ENCODE assay signal across 8 cellular contexts in the genomic region with DNA sequence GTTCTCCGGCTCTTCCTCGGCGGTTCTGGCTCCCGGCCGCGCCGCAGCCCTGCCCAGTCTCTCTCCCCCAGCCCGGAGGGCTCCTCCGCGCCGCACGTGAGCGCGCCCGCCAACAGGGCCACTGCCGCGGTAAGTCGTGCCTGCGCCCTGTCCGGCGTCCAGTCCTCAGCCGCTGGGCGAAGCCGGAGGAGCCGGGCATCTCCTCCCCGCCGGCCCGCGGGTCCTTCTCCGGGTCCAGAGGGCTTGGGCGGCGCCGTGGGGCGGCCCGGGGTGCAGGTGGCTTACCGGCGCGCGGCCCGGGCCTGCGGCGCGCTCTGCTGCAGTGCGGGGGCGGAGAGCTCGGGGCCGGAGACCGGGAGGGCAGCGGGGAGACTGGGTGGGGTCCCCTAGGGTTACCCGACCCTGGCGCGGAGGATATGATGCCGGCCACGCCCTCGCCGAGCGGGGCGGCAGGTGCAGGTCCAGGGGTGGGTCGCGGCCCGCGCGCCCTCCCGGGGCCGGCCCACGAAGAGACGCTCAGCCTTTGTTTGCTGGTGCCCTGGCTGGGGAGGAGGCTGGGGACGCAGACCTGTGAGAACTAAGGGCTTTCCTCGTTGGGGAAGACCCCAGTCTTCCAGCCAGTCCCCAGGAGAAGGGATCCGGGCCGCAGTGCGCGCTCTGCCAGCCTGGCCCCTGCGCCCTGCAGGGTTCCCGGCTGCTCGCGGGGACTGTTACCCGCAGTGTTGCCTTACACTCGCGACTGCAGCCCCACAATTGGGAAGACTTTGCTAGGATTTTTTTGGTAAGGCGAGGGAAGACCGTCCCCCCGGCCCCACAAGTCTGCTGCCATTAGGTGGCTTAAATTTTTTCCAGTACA. TPM values are rescaled to one million over a fixed set of nuclear protein-coding genes. Genes with fewer than 3 reads are reported as not detected.
A peak's percentile ranks its signal among the peaks of the same experiment; 100 is the strongest.
DNase-seq lines count a peak whose midpoint lies in the region; ATAC-seq and TF ChIP-seq lines count a peak whose summit lies in the region.

A gene with protein sequence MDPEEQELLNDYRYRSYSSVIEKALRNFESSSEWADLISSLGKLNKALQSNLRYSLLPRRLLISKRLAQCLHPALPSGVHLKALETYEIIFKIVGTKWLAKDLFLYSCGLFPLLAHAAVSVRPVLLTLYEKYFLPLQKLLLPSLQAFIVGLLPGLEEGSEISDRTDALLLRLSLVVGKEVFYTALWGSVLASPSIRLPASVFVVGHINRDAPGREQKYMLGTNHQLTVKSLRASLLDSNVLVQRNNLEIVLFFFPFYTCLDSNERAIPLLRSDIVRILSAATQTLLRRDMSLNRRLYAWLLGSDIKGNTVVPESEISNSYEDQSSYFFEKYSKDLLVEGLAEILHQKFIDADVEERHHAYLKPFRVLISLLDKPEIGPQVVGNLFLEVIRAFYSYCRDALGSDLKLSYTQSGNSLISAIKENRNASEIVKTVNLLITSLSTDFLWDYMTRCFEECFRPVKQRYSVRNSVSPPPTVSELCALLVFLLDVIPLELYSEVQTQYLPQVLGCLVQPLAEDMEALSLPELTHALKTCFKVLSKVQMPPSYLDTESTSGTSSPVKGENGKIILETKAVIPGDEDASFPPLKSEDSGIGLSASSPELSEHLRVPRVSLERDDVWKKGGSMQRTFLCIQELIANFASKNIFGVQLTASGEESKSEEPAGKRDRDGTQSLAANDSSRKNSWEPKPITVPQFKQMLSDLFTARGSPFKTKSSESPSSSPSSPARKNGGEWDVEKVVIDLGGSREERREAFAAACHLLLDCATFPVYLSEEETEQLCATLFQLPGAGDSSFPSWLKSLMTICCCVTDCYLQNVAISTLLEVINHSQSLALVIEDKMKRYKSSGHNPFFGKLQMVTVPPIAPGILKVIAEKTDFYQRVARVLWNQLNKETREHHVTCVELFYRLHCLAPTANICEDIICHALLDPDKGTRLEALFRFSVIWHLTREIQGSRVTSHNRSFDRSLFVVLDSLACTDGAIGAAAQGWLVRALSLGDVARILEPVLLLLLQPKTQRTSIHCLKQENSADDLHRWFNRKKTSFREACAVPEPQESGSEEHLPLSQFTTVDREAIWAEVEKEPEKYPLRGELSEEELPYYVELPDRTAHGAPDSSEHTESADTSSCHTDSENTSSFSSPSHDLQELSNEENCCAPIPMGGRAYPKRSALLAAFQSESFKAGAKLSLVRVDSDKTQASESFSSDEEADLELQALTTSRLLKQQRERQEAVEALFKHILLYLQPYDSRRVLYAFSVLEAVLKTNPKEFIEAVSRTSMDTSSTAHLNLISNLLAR (N-terminal part only) (plus strand): TSS at position 10 of the 856 bp plus-strand sequence. CDS start 7,910 bp downstream, outside the sequence.

- TF ChIP-seq POLR2A in esophagus muscularis mucosa (IDR thresholded peaks at IDR 0.05; ENCODE audit: low read depth) = no peak
- TF ChIP-seq POLR2A in uterus (IDR thresholded peaks at IDR 0.05) = peak in 1 of 2 donors; percentile 68

- peaks cover 7% of the 10 kb centered on the region for H3K36me3 Mint-ChIP-seq in activated CD4-positive, alpha-beta T cell treated with anti-CD3 and anti-CD28 coated beads, Interleukin-2, amount 10 ng/mL, durations not matched to agents 7 days and 5 days (ENCODE audit: low read depth)
- peaks cover 5% of the 10 kb centered on the region for H3K36me3 Mint-ChIP-seq in nephron progenitor cell (ENCODE audit: low read depth)

- CTCF ChIA-PET in activated CD4-positive, alpha-beta T cell treated with anti-CD3 and anti-CD28 coated beads, Interleukin-2, amount 10 ng/mL, durations not matched to agents 7 days and 5 days (lab: Charles Lee) = no interaction called here

- no peaks in the 10 kb centered on the region for H3K9me3 Mint-ChIP-seq in activated CD4-positive, alpha-beta T cell treated with anti-CD3 and anti-CD28 coated beads, Interleukin-2, amount 10 ng/mL, durations not matched to agents 7 days and 5 days
- peaks cover 5% of the 10 kb centered on the region for H3K9me3 Mint-ChIP-seq in nephron progenitor cell

- H3K4me3 ChIP-seq in LNCaP clone FGC (ENCODE audit: low read depth, low read length) = peak within 1 kb of the TSS; percentile 84
- H3K4me3 ChIP-seq in esophagus muscularis mucosa = peak within 1 kb of the TSS; percentile 89 to 99 (median 98)
- H3K4me3 ChIP-seq in uterus = peak within 1 kb of the TSS; percentile 62 to 94

- POLR2A ChIA-PET in activated CD4-positive, alpha-beta T cell treated with anti-CD3 and anti-CD28 coated beads, Interleukin-2, amount 10 ng/mL, durations not matched to agents 7 days and 5 days (lab: Charles Lee) = no interaction called here

- H3K9me3 ChIP-seq in esophagus muscularis mucosa (no peaks in the 10 kb centered on the region), uterus (no peaks in the 10 kb centered on the region)

- H3K27ac ChIP-seq in esophagus muscularis mucosa (replicated peaks in 1 of 4) (peak within 1 kb of the TSS; percentile 82 to 90 (median 86)), uterus (peak within 1 kb of the TSS; percentile 77 to 83)

- peak; percentile 19 for ATAC-seq in GM21825 (IDR thresholded peaks at IDR 0.05; ENCODE audit: unreplicated experiment)

- H3K36me3 ChIP-seq in esophagus muscularis mucosa (no peaks in the 10 kb centered on the region), uterus (no peaks in the 10 kb centered on the region)

- peak within 1 kb of the TSS; percentile 80 for H3K4me3 Mint-ChIP-seq in activated CD4-positive, alpha-beta T cell treated with anti-CD3 and anti-CD28 coated beads, Interleukin-2, amount 10 ng/mL, durations not matched to agents 7 days and 5 days
- peak within 1 kb of the TSS; percentile 77 for H3K4me3 Mint-ChIP-seq in nephron progenitor cell

- no peaks in the 10 kb centered on the region for H3K27me3 Mint-ChIP-seq in activated CD4-positive, alpha-beta T cell treated with anti-CD3 and anti-CD28 coated beads, Interleukin-2, amount 10 ng/mL, durations not matched to agents 7 days and 5 days
- H3K27me3 Mint-ChIP-seq in nephron progenitor cell (ENCODE audit: low read depth, poor library complexity) = peaks cover 72% of the 10 kb centered on the region

- peaks cover 32% of the 10 kb centered on the region for H3K4me1 Mint-ChIP-seq in activated CD4-positive, alpha-beta T cell treated with anti-CD3 and anti-CD28 coated beads, Interleukin-2, amount 10 ng/mL, durations not matched to agents 7 days and 5 days
- peaks cover 12% of the 10 kb centered on the region for H3K4me1 Mint-ChIP-seq in nephron progenitor cell

- in situ Hi-C loops in GM13976 (cut with MboI; ENCODE audit: low sequenced_read_pairs, unreplicated experiment) = no loop called here

- TF ChIP-seq EP300 in esophagus muscularis mucosa (IDR thresholded peaks at IDR 0.05) = no peak

- no peak for TF ChIP-seq CTCF in GM13976 (IDR thresholded peaks at IDR 0.05; ENCODE audit: borderline replicate concordance, control extremely low read depth, extremely low read depth, insufficient read depth, missing control alignments)
- TF ChIP-seq CTCF in LNCaP clone FGC (IDR thresholded peaks at IDR 0.05; ENCODE audit: control insufficient read depth, extremely low read depth, insufficient read depth) = 0 out of 2 replicates have a peak, but pooled peaks have one; percentile 1
- no peak for TF ChIP-seq CTCF in esophagus muscularis mucosa (IDR thresholded peaks at IDR 0.05)
- TF ChIP-seq CTCF in nephron progenitor cell (IDR thresholded peaks at IDR 0.05) = no peak
- TF ChIP-seq CTCF in uterus (IDR thresholded peaks at IDR 0.05) = no peak

- H3K4me1 ChIP-seq in esophagus muscularis mucosa (peaks cover 7 to 22% (median 20%) of the 10 kb centered on the region in 4 donors), uterus (no peaks in the 10 kb centered on the region)

- peak within 1 kb of the TSS; percentile 69 for H3K27ac Mint-ChIP-seq in activated CD4-positive, alpha-beta T cell treated with anti-CD3 and anti-CD28 coated beads, Interleukin-2, amount 10 ng/mL, durations not matched to agents 7 days and 5 days
- H3K27ac Mint-ChIP-seq in nephron progenitor cell = no peak within 1 kb of the TSS

- DNase-seq in GM13976 (ENCODE audit: low spot score) (peak; percentile 62), LNCaP clone FGC (ENCODE audit: low read depth) (no peak), esophagus muscularis mucosa (ENCODE audit: extremely low spot score) (no peak), nephron progenitor cell (no peak), uterus (no peak), dedifferentiated amniotic fluid mesenchymal stem cell (ENCODE audit: extremely low spot score) (no peak)
- peak; percentile 46 for DNase-seq in activated CD4-positive, alpha-beta T cell treated with anti-CD3 and anti-CD28 coated beads, Interleukin-2, amount 10 ng/mL, durations not matched to agents 7 days and 5 days

- intact Hi-C loops in esophagus muscularis mucosa (cut with DNase I) (loop anchor here (5.0 kb wide), 1 partner anchor 165 kb away; a partner anchor contains a TSS), uterus (cut with DNase I; ENCODE audit: low total_unique reads) (no loop called here)

- no peaks in the 10 kb centered on the region for H3K27me3 ChIP-seq in esophagus muscularis mucosa
- no peaks in the 10 kb centered on the region for H3K27me3 ChIP-seq in uterus

- WGBS in esophagus muscularis mucosa = 1% methylated on average over 34 of the region's 83 CpGs

RNA-seq across cellular contexts. Expression of the gene that starts here (rescaled TPM):
- total RNA-seq in activated CD4-positive, alpha-beta T cell treated with anti-CD3 and anti-CD28 coated beads, Interleukin-2, amount 10 ng/mL, durations not matched to agents 7 days and 5 days = 10 to 100 TPM; 24.6 to 24.7 TPM
- total RNA-seq in esophagus muscularis mucosa = 10 to 100 TPM in 2 of 4 donors, 1 to 10 TPM in 2; 6.3 to 15.1 (median 11.2) TPM
- total RNA-seq in uterus = 10 to 100 TPM in 3 of 4 donors, 1 to 10 TPM in 1; 3.8 to 18.7 (median 14.9) TPM

Comparison
In these comparisons a context has a peak if more than half of its experiments do, and no peak if none do; other contexts are left out.
1. DNase-seq: peak in GM13976 (single experiment) and activated CD4-positive, alpha-beta T cell treated with anti-CD3 and anti-CD28 coated beads, Interleukin-2, amount 10 ng/mL, durations not matched to agents 7 days and 5 days (single experiment); none in LNCaP clone FGC (single experiment), esophagus muscularis mucosa (single experiment), nephron progenitor cell (single experiment), uterus (0 of 2) and dedifferentiated amniotic fluid mesenchymal stem cell (single experiment).
2. Peak in every context shown above with its lines, with median percentiles within 50 percentile points of each other: H3K4me3 ChIP-seq.